1 cellular context compared by ENCODE assay signal in the genomic region with DNA sequence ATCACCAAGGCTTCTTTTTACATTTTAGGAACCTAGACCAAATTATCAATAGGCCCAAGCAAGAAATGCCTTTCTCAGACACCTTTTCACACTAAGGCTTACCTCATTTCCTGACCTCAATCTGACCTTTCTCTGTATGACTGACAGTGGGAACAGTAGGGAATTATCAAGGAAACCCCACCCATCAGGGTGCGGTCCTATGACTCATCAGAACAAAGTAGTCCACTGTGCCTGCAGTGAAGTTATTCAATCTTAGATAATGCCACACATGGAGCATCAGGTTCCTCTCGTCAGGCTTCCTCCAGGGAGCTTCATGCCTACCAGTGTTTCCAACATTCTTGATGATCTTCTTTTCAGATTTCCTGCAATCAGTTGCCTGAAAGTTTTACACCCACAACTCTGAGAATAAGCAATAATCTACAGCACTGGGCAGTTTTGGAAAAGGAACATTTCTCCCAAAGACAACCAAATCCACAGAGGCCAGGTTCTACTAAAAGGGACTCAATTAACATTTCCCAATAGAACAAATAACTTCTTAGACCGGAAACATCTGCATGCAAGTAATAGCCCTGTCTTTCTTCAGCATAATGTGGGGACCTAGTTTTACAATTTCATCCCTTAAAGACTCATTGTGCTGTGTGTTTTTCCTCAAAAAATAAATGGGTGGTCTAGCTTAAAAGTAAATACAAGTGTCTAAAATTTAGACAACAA.
TF ChIP-seq lines count a peak whose summit lies in the region.

No MANE protein-coding gene starts in this region.

TF ChIP-seq in HepG2, 621 proteins besides CTCF, POLR2A, EP300 and RAD21 (continued from another document):
- no peak for TF ChIP-seq NCOA1 (CRISPR knock-in tag; IDR thresholded peaks at IDR 0.05)
- no peak for TF ChIP-seq REPIN1 (CRISPR knock-in tag; IDR thresholded peaks at IDR 0.05; ENCODE audit: borderline replicate concordance, low read depth)
- TF ChIP-seq ZNF660 (CRISPR knock-in tag; IDR thresholded peaks at IDR 0.05; ENCODE audit: borderline replicate concordance, low read depth) = no peak
- TF ChIP-seq, protein P1, sequence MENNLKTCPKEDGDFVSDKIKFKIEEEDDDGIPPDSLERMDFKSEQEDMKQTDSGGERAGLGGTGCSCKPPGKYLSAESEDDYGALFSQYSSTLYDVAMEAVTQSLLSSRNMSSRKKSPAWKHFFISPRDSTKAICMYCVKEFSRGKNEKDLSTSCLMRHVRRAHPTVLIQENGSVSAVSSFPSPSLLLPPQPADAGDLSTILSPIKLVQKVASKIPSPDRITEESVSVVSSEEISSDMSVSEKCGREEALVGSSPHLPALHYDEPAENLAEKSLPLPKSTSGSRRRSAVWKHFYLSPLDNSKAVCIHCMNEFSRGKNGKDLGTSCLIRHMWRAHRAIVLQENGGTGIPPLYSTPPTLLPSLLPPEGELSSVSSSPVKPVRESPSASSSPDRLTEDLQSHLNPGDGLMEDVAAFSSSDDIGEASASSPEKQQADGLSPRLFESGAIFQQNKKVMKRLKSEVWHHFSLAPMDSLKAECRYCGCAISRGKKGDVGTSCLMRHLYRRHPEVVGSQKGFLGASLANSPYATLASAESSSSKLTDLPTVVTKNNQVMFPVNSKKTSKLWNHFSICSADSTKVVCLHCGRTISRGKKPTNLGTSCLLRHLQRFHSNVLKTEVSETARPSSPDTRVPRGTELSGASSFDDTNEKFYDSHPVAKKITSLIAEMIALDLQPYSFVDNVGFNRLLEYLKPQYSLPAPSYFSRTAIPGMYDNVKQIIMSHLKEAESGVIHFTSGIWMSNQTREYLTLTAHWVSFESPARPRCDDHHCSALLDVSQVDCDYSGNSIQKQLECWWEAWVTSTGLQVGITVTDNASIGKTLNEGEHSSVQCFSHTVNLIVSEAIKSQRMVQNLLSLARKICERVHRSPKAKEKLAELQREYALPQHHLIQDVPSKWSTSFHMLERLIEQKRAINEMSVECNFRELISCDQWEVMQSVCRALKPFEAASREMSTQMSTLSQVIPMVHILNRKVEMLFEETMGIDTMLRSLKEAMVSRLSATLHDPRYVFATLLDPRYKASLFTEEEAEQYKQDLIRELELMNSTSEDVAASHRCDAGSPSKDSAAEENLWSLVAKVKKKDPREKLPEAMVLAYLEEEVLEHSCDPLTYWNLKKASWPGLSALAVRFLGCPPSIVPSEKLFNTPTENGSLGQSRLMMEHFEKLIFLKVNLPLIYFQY (CRISPR knock-in tag; IDR thresholded peaks at IDR 0.05; ENCODE audit: borderline replicate concordance) = no peak
- no peak for TF ChIP-seq ZFP82 (CRISPR knock-in tag; IDR thresholded peaks at IDR 0.05; ENCODE audit: borderline replicate concordance)
TF ChIP-seq in HepG2: peak in this region for 7.
